Comparison of ENCODE assay signal across 1 cellular context in genomic region chr16:81403601-81404391, GRCh38.
TF ChIP-seq lines count a peak whose summit lies in the region.

No MANE protein-coding gene starts in this region.

TF ChIP-seq in K562, 482 proteins besides CTCF, POLR2A, EP300 and RAD21 (continued from another document and continues in another):
- no peak for TF ChIP-seq MGA (IDR thresholded peaks at IDR 0.05)
- TF ChIP-seq SNRNP70 (optimal IDR thresholded peaks at IDR 0.05; ENCODE audit: low read depth, low read length), result no peak
- no peak for TF ChIP-seq REST (CRISPR knock-in tag; IDR thresholded peaks at IDR 0.05; ENCODE audit: low read depth)
- no peak for TF ChIP-seq ZKSCAN3 (CRISPR knock-in tag; IDR thresholded peaks at IDR 0.05)
- no peak for TF ChIP-seq BCL6 (CRISPR knock-in tag; IDR thresholded peaks at IDR 0.05)
- 0 out of 2 replicates have a peak, but pooled peaks have one; percentile 43 for TF ChIP-seq CBX5 (IDR thresholded peaks at IDR 0.05; ENCODE audit: borderline replicate concordance, low read depth)
- no peak for TF ChIP-seq MYBL2 (IDR thresholded peaks at IDR 0.05; ENCODE audit: low read depth)
- TF ChIP-seq MYBL2 (CRISPR knock-in tag; IDR thresholded peaks at IDR 0.05; ENCODE audit: borderline replicate concordance), result no peak
- no peak for TF ChIP-seq ATF3 (IDR thresholded peaks at IDR 0.05)
- TF ChIP-seq ATF3 (CRISPR knock-in tag; conservative IDR thresholded peaks at IDR 0.05), result no peak
- 0 out of 2 replicates have a peak, but pooled peaks have one; percentile 22 for TF ChIP-seq ZNF717 (CRISPR knock-in tag; IDR thresholded peaks at IDR 0.05)
- no peak for TF ChIP-seq LEF1 (IDR thresholded peaks at IDR 0.05)
- TF ChIP-seq SNIP1 (IDR thresholded peaks at IDR 0.05; ENCODE audit: low read depth), result no peak
- no peak for TF ChIP-seq HMGXB4 (CRISPR knock-in tag; IDR thresholded peaks at IDR 0.05)
- TF ChIP-seq ZNF140 (CRISPR knock-in tag; IDR thresholded peaks at IDR 0.05), result no peak
- TF ChIP-seq TCF15 (CRISPR knock-in tag; IDR thresholded peaks at IDR 0.05), result no peak
- TF ChIP-seq CHD4 (IDR thresholded peaks at IDR 0.05; ENCODE audit: insufficient read depth, insufficient replicate concordance, low read depth, low read length, poor library complexity, severe bottlenecking), result no peak
- no peak for TF ChIP-seq BRD9 (IDR thresholded peaks at IDR 0.05; ENCODE audit: low read depth, partially characterized antibody)
- TF ChIP-seq NR1H2 (CRISPR knock-in tag; IDR thresholded peaks at IDR 0.05), result no peak
- no peak; a peak in 1 of 4 replicates for TF ChIP-seq NRF1 (conservative IDR thresholded peaks at IDR 0.05 in 1 of 2, IDR thresholded peaks at IDR 0.05 in 1 of 2)
- TF ChIP-seq CREB5 (CRISPR knock-in tag; IDR thresholded peaks at IDR 0.05), result no peak
- no peak for TF ChIP-seq MECOM (CRISPR knock-in tag; IDR thresholded peaks at IDR 0.05)
- no peak for TF ChIP-seq HNRNPLL (IDR thresholded peaks at IDR 0.05; ENCODE audit: low read depth, low read length, poor library complexity, severe bottlenecking)
- TF ChIP-seq HDAC2 (IDR thresholded peaks at IDR 0.05), result peak; percentile 48; the same call in 1 of the 2 replicates
- no peak for TF ChIP-seq CUX1 (CRISPR knock-in tag; IDR thresholded peaks at IDR 0.05)
- no peak for TF ChIP-seq OTX1 (CRISPR knock-in tag; IDR thresholded peaks at IDR 0.05)
- no peak for TF ChIP-seq SAFB (IDR thresholded peaks at IDR 0.05; ENCODE audit: borderline replicate concordance, low read depth, low read length)
- TF ChIP-seq SP2 (IDR thresholded peaks at IDR 0.05; ENCODE audit: extremely low read depth, low read depth, low read length, poor library complexity, severe bottlenecking), result no peak
- TF ChIP-seq ELK3 (CRISPR knock-in tag; IDR thresholded peaks at IDR 0.05), result no peak
